In the genomic region with DNA sequence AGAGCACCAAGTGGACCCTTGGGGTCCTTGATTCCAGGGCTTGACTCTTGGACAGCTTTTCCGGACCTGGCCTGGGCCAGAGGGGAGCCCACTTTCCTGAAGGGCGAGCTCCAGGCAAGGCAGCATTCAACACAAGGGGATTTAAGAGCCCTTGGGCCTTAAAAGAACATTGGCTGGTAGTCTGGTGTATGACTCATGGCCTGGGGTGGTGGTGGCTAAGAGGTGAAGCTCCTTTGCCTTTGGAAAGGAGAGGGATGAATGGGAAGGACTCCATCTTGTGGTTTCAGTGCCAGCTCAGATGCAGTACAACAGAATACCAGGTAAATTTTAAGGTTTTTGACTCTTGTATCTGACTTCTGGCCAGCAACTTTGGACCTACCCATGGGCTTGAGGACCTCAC, we compare ENCODE assay signal across 11 cellular contexts.
DNase-seq lines count a peak whose midpoint lies in the region; ATAC-seq and TF ChIP-seq lines count a peak whose summit lies in the region.
"Had no signal": no experiment of that assay in that cellular context is flagged by ENCODE, and none has a peak within 500 bp of the region (broad histone marks: within the 10 kb centered on the region; RNA-seq: fewer than 3 reads in every experiment).

No MANE protein-coding gene starts in this region.

- no peak for TF ChIP-seq CTCF in epithelial cell of esophagus (IDR thresholded peaks at IDR 0.05; ENCODE audit: insufficient read depth, low read depth, low read length, missing control alignments)

- H3K9me3 ChIP-seq in MG63: no peaks in the 10 kb centered on the region
- H3K9me3 ChIP-seq: Caco-2 had no signal

- H3K27me3 ChIP-seq in MG63: no peaks in the 10 kb centered on the region

- ATAC-seq in GM19397 (IDR thresholded peaks at IDR 0.05; ENCODE audit: unreplicated experiment): no peak
- ATAC-seq in GM21390 (IDR thresholded peaks at IDR 0.05; ENCODE audit: unreplicated experiment): no peak
- ATAC-seq: HCT116 had no signal

- DNase-seq in DMS53 (lab: John Stamatoyannopoulos, UW) (peak; percentile 16), DMS53 treated with DMSO at 0.1 percent for 48 hours (lab: John Stamatoyannopoulos, UW; ENCODE audit: unreplicated experiment) (no peak), MG63 (peak; percentile 1), epithelial cell of esophagus (ENCODE audit: low read depth) (peak; percentile 6), midbrain (lab: John Stamatoyannopoulos, UW) (no peak), anterior cingulate cortex (lab: John Stamatoyannopoulos, UW) (no peak)
- DNase-seq: Caco-2; CD8-positive, alpha-beta memory T cell had no signal

- H3K36me3 ChIP-seq in MG63: no peaks in the 10 kb centered on the region

- no peak overlapping the region for H3K4me3 ChIP-seq in MG63
- H3K4me3 ChIP-seq in epithelial cell of esophagus (ENCODE audit: low read length): no peak overlapping the region

Comparison
In these comparisons a context has a peak if more than half of its experiments do, and no peak if none do; other contexts are left out.
1. DNase-seq: peak in DMS53 (single experiment), MG63 (single experiment) and epithelial cell of esophagus (single experiment); none in DMS53 treated with DMSO at 0.1 percent for 48 hours (single experiment), midbrain (single experiment) and anterior cingulate cortex (0 of 58).